Comparison of ENCODE assay signal across 11 cellular contexts in the genomic region with DNA sequence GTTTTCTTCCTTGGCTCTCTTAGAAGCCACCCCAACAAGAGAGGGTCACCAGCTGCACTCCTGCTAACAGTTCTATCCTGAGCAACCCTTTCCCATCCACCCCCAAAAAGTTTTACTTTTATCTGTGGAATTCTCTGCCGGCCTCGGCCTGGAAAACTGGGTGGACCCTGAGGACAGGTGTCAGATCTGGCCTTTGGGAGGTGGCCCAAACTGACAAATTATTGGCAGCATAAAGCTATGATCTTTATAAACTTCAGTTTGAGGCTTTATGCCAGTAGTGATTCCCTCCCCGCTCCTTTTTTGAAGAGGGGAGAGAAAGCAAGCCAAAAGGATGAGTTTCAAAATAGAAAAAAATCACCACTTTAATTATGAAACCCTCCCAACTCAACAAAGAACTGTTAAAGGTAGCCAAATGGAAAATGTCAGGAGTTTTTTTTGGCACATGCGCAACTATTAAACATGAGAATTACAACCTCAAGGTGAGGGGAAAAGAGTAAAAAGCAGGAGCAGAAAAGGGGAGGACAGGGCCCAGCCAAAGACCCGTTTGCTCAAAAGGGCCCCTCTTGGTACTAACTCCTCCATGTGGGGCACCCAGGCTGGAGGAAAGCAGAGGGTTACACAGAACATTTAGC. TPM values are rescaled to one million over a fixed set of nuclear protein-coding genes. Genes with fewer than 3 reads are reported as not detected.
A peak's percentile ranks its signal among the peaks of the same experiment; 100 is the strongest.
DNase-seq lines count a peak whose midpoint lies in the region; ATAC-seq and TF ChIP-seq lines count a peak whose summit lies in the region.
"Had no signal": no experiment of that assay in that cellular context is flagged by ENCODE, and none has a peak within 500 bp of the region (broad histone marks: within the 10 kb centered on the region; RNA-seq: fewer than 3 reads in every experiment).

No MANE protein-coding gene starts in this region.

- H3K4me1 ChIP-seq in iPS-15b (ENCODE audit: control insufficient read depth, insufficient read depth, low read length) (peaks cover 46% of the 10 kb centered on the region), stomach smooth muscle (ENCODE audit: control insufficient read depth, insufficient read depth, low read length) (peaks cover 28% of the 10 kb centered on the region)

- H3K9ac ChIP-seq in iPS-15b (ENCODE audit: low read depth, low read length) (peak overlapping the region; percentile 26), stomach smooth muscle (ENCODE audit: low read length in 2 of 2) (no peak overlapping the region)
- H3K9ac ChIP-seq: GM23248 had no signal

- no peaks in the 10 kb centered on the region for H3K27me3 ChIP-seq in iPS-15b (ENCODE audit: control insufficient read depth, insufficient read depth, low read length)
- no peaks in the 10 kb centered on the region for H3K27me3 ChIP-seq in stomach smooth muscle (ENCODE audit: control insufficient read depth in 1 of 2, insufficient read depth in 2 of 2, low read length in 2 of 2)

- intact Hi-C loops in lower leg skin (cut with DNase I; ENCODE audit: low total_unique reads) = no loop called here

- H3K36me3 ChIP-seq in iPS-15b (ENCODE audit: control insufficient read depth, insufficient read depth, low read length) (no peaks in the 10 kb centered on the region), stomach smooth muscle (ENCODE audit: control insufficient read depth in 2 of 2, insufficient read depth in 2 of 2, low read length in 2 of 2) (no peaks in the 10 kb centered on the region)

- H3K4me3 ChIP-seq in iPS-15b (ENCODE audit: low read depth, low read length) = no peak overlapping the region
- peak overlapping the region; percentile 30 to 38 for H3K4me3 ChIP-seq in stomach smooth muscle (ENCODE audit: low read length in 2 of 2)
- no peak overlapping the region for H3K4me3 ChIP-seq in lower leg skin (ENCODE audit: low read depth, poor library complexity, severe bottlenecking)
- H3K4me3 ChIP-seq: GM23248 had no signal

- peaks cover 36% of the 10 kb centered on the region for H3K4me1 Mint-ChIP-seq in activated naive CD4-positive, alpha-beta T cell treated with anti-CD3 and anti-CD28 coated beads, Interleukin-2, amount 10 ng/mL, durations not matched to agents 7 days and 5 days
- peaks cover 27% of the 10 kb centered on the region for H3K4me1 Mint-ChIP-seq in T-helper 17 cell

- H3K4me3 Mint-ChIP-seq in activated naive CD4-positive, alpha-beta T cell treated with anti-CD3 and anti-CD28 coated beads, Interleukin-2, amount 10 ng/mL, durations not matched to agents 7 days and 5 days = no peak overlapping the region
- H3K4me3 Mint-ChIP-seq in T-helper 17 cell = peak overlapping the region; percentile 53

- H3K27me3 Mint-ChIP-seq in activated naive CD4-positive, alpha-beta T cell treated with anti-CD3 and anti-CD28 coated beads, Interleukin-2, amount 10 ng/mL, durations not matched to agents 7 days and 5 days = no peaks in the 10 kb centered on the region
- no peaks in the 10 kb centered on the region for H3K27me3 Mint-ChIP-seq in T-helper 17 cell

- no peak for DNase-seq in activated naive CD4-positive, alpha-beta T cell treated with anti-CD3 and anti-CD28 coated beads, Interleukin-2, amount 50 U/mL, for 72 hours (ENCODE audit: low spot score in 2 of 2)
- DNase-seq in activated naive CD4-positive, alpha-beta T cell treated with anti-CD3 and anti-CD28 coated beads, Interleukin-2, amount 10 ng/mL, durations not matched to agents 7 days and 5 days = no peak
- DNase-seq in T-helper 17 cell = no peak
- DNase-seq in islet precursor cell = no peak
- no peak for DNase-seq in lower leg skin (ENCODE audit: low spot score in 2 of 2)
- DNase-seq: endodermal cell, GM23248, head of caudate nucleus had no signal

- peak overlapping the region; percentile 85 to 92 for H3K27ac Mint-ChIP-seq in activated naive CD4-positive, alpha-beta T cell treated with anti-CD3 and anti-CD28 coated beads, Interleukin-2, amount 50 U/mL, for 72 hours
- no peak overlapping the region for H3K27ac Mint-ChIP-seq in activated naive CD4-positive, alpha-beta T cell treated with anti-CD3 and anti-CD28 coated beads, Interleukin-2, amount 10 ng/mL, durations not matched to agents 7 days and 5 days
- H3K27ac Mint-ChIP-seq in T-helper 17 cell = peak overlapping the region; percentile 82

- H3K9me3 Mint-ChIP-seq in activated naive CD4-positive, alpha-beta T cell treated with anti-CD3 and anti-CD28 coated beads, Interleukin-2, amount 50 U/mL, for 72 hours = no peaks in the 10 kb centered on the region
- H3K9me3 Mint-ChIP-seq in activated naive CD4-positive, alpha-beta T cell treated with anti-CD3 and anti-CD28 coated beads, Interleukin-2, amount 10 ng/mL, durations not matched to agents 7 days and 5 days = no peaks in the 10 kb centered on the region
- H3K9me3 Mint-ChIP-seq: endodermal cell had no signal

- no peak for TF ChIP-seq CTCF in lower leg skin (IDR thresholded peaks at IDR 0.05)

- peaks cover 0 to 18% of the 10 kb centered on the region in 2 donors for H3K36me3 Mint-ChIP-seq in activated naive CD4-positive, alpha-beta T cell treated with anti-CD3 and anti-CD28 coated beads, Interleukin-2, amount 50 U/mL, for 72 hours
- H3K36me3 Mint-ChIP-seq in activated naive CD4-positive, alpha-beta T cell treated with anti-CD3 and anti-CD28 coated beads, Interleukin-2, amount 10 ng/mL, durations not matched to agents 7 days and 5 days = no peaks in the 10 kb centered on the region
- H3K36me3 Mint-ChIP-seq in T-helper 17 cell (ENCODE audit: low read depth) = no peaks in the 10 kb centered on the region

- peak overlapping the region; percentile 50 for H3K27ac ChIP-seq in stomach smooth muscle (ENCODE audit: low read length)
- H3K27ac ChIP-seq: GM23248 had no signal

- H3K9me3 ChIP-seq in T-helper 17 cell (ENCODE audit: control insufficient read depth, low read length, poor library complexity, severe bottlenecking) = no peaks in the 10 kb centered on the region
- H3K9me3 ChIP-seq in iPS-15b (ENCODE audit: control insufficient read depth, insufficient read depth, low read length) = no peaks in the 10 kb centered on the region
- no peaks in the 10 kb centered on the region for H3K9me3 ChIP-seq in stomach smooth muscle (ENCODE audit: control insufficient read depth in 2 of 2, low read length in 2 of 2)

- CTCF ChIA-PET in activated naive CD4-positive, alpha-beta T cell treated with anti-CD3 and anti-CD28 coated beads, Interleukin-2, amount 10 ng/mL, durations not matched to agents 7 days and 5 days (lab: Charles Lee) = no interaction called here

- TF ChIP-seq POLR2A in lower leg skin (IDR thresholded peaks at IDR 0.05) = no peak

- no peak for ATAC-seq in activated naive CD4-positive, alpha-beta T cell treated with anti-CD3 and anti-CD28 coated beads, Interleukin-2, amount 50 U/mL, for 72 hours
- ATAC-seq in T-helper 17 cell = no peak
- no peak for ATAC-seq in HG03139 (IDR thresholded peaks at IDR 0.05; ENCODE audit: unreplicated experiment)

- WGBS in lower leg skin, 2 donors = 29 to 32% methylated on average over 5 of the region's 5 CpGs

RNA-seq across cellular contexts. Expression of a gene that starts 49.5 kb away (rescaled TPM):
- total RNA-seq in activated naive CD4-positive, alpha-beta T cell treated with anti-CD3 and anti-CD28 coated beads, Interleukin-2, amount 50 U/mL, for 72 hours = 10 to 100 TPM; 40.7 to 41.7 TPM
- total RNA-seq in T-helper 17 cell = 10 to 100 TPM; 28.3 to 30.1 TPM
- 10 to 100 TPM; 35.9 to 56.8 (median 50.9) TPM for total RNA-seq in lower leg skin

Comparison
In these comparisons a context has a peak if more than half of its experiments do, and no peak if none do; other contexts are left out.
1. H3K4me3 ChIP-seq: peak in stomach smooth muscle (2 of 2); none in iPS-15b (single experiment) and lower leg skin (single experiment).